25 cellular contexts compared by ENCODE assay signal in genomic region chr17:6498798-6499540, GRCh38. TPM values are rescaled to one million over a fixed set of nuclear protein-coding genes. Genes with fewer than 3 reads are reported as not detected.
DNase-seq lines count a peak whose midpoint lies in the region; ATAC-seq and TF ChIP-seq lines count a peak whose summit lies in the region.
"Had no signal": no experiment of that assay in that cellular context is flagged by ENCODE, and none has a peak within 500 bp of the region (broad histone marks: within the 10 kb centered on the region; RNA-seq: fewer than 3 reads in every experiment).

No MANE protein-coding gene starts in this region.

- TF ChIP-seq POLR2A in heart left ventricle (IDR thresholded peaks at IDR 0.05) (no peak), body of pancreas (IDR thresholded peaks at IDR 0.05) (no peak)

- intact Hi-C loops in cardiac septum (cut with DNase I), result no loop called here
- intact Hi-C loops in heart left ventricle (cut with DNase I), result no loop called here
- intact Hi-C loops in body of pancreas (cut with DNase I), result no loop called here

- no peaks in the 10 kb centered on the region for H3K36me3 ChIP-seq in heart left ventricle
- no peaks in the 10 kb centered on the region for H3K36me3 ChIP-seq in body of pancreas (replicated peaks in 1 of 2; ENCODE audit: insufficient read depth in 1 of 2, low read depth in 2 of 2)
- H3K36me3 ChIP-seq: brain microvascular endothelial cell, prostate gland had no signal

- WGBS in heart left ventricle, 4 donors, result 89 to 95% (median 94%) methylated on average over 10 to 11 of the region's 11 CpGs
- 86% methylated on average over 10 to 11 of the region's 11 CpGs for WGBS in body of pancreas, 2 donors

- H3K9me3 ChIP-seq in heart left ventricle (no peaks in the 10 kb centered on the region), body of pancreas (no peaks in the 10 kb centered on the region)
- H3K9me3 ChIP-seq: prostate gland had no signal

- TF ChIP-seq CTCF in heart left ventricle (IDR thresholded peaks at IDR 0.05) (no peak), body of pancreas (IDR thresholded peaks at IDR 0.05) (no peak)

- no peak for ATAC-seq in heart left ventricle
- ATAC-seq in activated CD4-positive, CD25-positive, alpha-beta regulatory T cell treated with anti-CD3 and anti-CD28 coated beads, Interleukin-2, amount 50 U/mL, for 24 hours, result no peak
- no peak for ATAC-seq in body of pancreas
- ATAC-seq: CD8-positive, alpha-beta T cell; HCT116; left ventricle myocardium superior; stimulated activated effector memory CD8-positive, alpha-beta T cell treated with anti-CD3 and anti-CD28 coated beads, Interleukin-12 subunit alpha, Interleukin-12 subunit beta, amount 100 ng/mL, for 72 hours had no signal

- H3K4me3 ChIP-seq in heart left ventricle (no peak overlapping the region), body of pancreas (no peak overlapping the region)
- H3K4me3 ChIP-seq: prostate gland, SK-N-MC had no signal

- H3K27me3 ChIP-seq in heart left ventricle (peaks cover 0 to 12% (median 3%) of the 10 kb centered on the region in 9 donors), body of pancreas (no peaks in the 10 kb centered on the region)
- H3K27me3 ChIP-seq: brain microvascular endothelial cell had no signal

- peaks cover 0 to 15% (median 7%) of the 10 kb centered on the region in 12 donors for H3K4me1 ChIP-seq in heart left ventricle
- no peaks in the 10 kb centered on the region for H3K4me1 ChIP-seq in body of pancreas
- H3K4me1 ChIP-seq: prostate gland had no signal

- no peak overlapping the region for H3K27ac ChIP-seq in heart left ventricle
- no peak overlapping the region for H3K27ac ChIP-seq in body of pancreas
- H3K27ac ChIP-seq: brain microvascular endothelial cell, prostate gland, SK-N-MC had no signal

- peak; percentile 54 for DNase-seq in cardiac septum (ENCODE audit: low spot score)
- DNase-seq in heart left ventricle, result no peak
- peak; percentile 27 for DNase-seq in globus pallidus (ENCODE audit: low spot score)
- peak; percentile 19 for DNase-seq in putamen (ENCODE audit: low spot score)
- no peak for DNase-seq in activated CD4-positive, alpha-beta T cell treated with anti-CD3 and anti-CD28 coated beads for 48 hours
- no peak for DNase-seq in activated CD4-positive, alpha-beta T cell treated with anti-CD3 and anti-CD28 coated beads, Interleukin-2, amount 50 U/mL, for 4 hours
- no peak for DNase-seq in body of pancreas
- DNase-seq: activated B cell treated with CpG ODN at 0.5 μM for 24 hours; activated naive CD4-positive, alpha-beta T cell treated with anti-CD3 and anti-CD28 coated beads, Interleukin-2, amount 50 U/mL, for 16 hours; brain microvascular endothelial cell; CD8-positive, alpha-beta T cell; effector memory CD4-positive, alpha-beta T cell; EL; Karpas-422; left ventricle myocardium superior; naive B cell; NCI-H2029; NCI-H526; NK-92 treated with Interleukin-12 subunit alpha and Interleukin-12 subunit beta, amount 100 ng/mL, for 24 hours; stimulated activated CD4-positive, alpha-beta T cell treated with anti-CD3 and anti-CD28 coated beads, Interleukin-15, amount 100 ng/mL, for 24 hours had no signal

RNA-seq across cellular contexts. Expression of gene PIMREG, which starts 54.7 kb away (rescaled TPM):
- total RNA-seq in cardiac septum (not detected), heart left ventricle (1 to 10 TPM in 2 of 9 donors, under 1 TPM in 3, not detected in 4; 0.35 to 4.6 (median 0.75) TPM), body of pancreas (not detected)
- polyA plus RNA-seq in heart left ventricle, result under 1 TPM in 1 of 2 donors, not detected in 1; 0.21 TPM
- total RNA-seq: CD8-positive, alpha-beta T cell; left ventricle myocardium superior had no signal

RNA-seq across cellular contexts. Expression of gene PITPNM3, which starts 57.4 kb away (rescaled TPM):
- total RNA-seq in cardiac septum (0.57 TPM), heart left ventricle (1 to 10 TPM in 1 of 9 donors, under 1 TPM in 8; 0.16 to 1.7 (median 0.33) TPM), body of pancreas (1 to 10 TPM; 1.3 to 3.4 TPM)
- under 1 TPM; 0.23 to 0.42 TPM for polyA plus RNA-seq in heart left ventricle

Comparison
In these comparisons a context has a peak if more than half of its experiments do, and no peak if none do; other contexts are left out.
1. DNase-seq: peak in cardiac septum (single experiment), globus pallidus (single experiment) and putamen (single experiment); none in heart left ventricle (0 of 5), activated CD4-positive, alpha-beta T cell treated with anti-CD3 and anti-CD28 coated beads for 48 hours (single experiment), activated CD4-positive, alpha-beta T cell treated with anti-CD3 and anti-CD28 coated beads, Interleukin-2, amount 50 U/mL, for 4 hours (0 of 2) and body of pancreas (0 of 4).